35 cellular contexts compared by ENCODE assay signal in genomic region chr12:127012109-127012508, GRCh38.
"Had no signal": no experiment of that assay in that cellular context is flagged by ENCODE, and none has a peak within 500 bp of the region (broad histone marks: within the 10 kb centered on the region; RNA-seq: fewer than 3 reads in every experiment).

No MANE protein-coding gene starts in this region.

- H3K9me3 ChIP-seq: MG63 had no signal

- H3K36me3 ChIP-seq: MG63 had no signal

- H3K4me3 ChIP-seq: MG63 had no signal

- DNase-seq: Karpas-422, Kasumi-1, MG63, MM.1S, MV-4-11, NCI-H1048, NCI-H1092, NCI-H1092 treated with DMSO at 0.1 percent for 48 hours, NCI-H1105, NCI-H1105 treated with DMSO at 0.1 percent for 48 hours, NCI-H1417, NCI-H1417 treated with DMSO at 0.1 percent for 48 hours, NCI-H1436, NCI-H1436 treated with DMSO at 0.1 percent for 48 hours, NCI-H146, NCI-H1694, NCI-H1694 treated with DMSO at 0.1 percent for 48 hours, NCI-H187, NCI-H187 treated with DMSO at 0.1 percent for 48 hours, NCI-H1930, NCI-H2029, NCI-H2029 treated with DMSO at 0.1 percent for 48 hours, NCI-H2081, NCI-H2081 treated with DMSO at 0.1 percent for 48 hours, NCI-H2107, NCI-H2171, NCI-H2171 treated with DMSO at 0.1 percent for 48 hours, NCI-H2227 treated with DMSO at 0.1 percent for 48 hours, NCI-H226, NCI-H345, NCI-H446, NCI-H446 treated with DMSO at 0.1 percent for 48 hours, NCI-H510A, NCI-H510A treated with DMSO at 0.1 percent for 48 hours, NCI-H524 had no signal

- H3K27me3 ChIP-seq: MG63 had no signal
